In the genomic region with DNA sequence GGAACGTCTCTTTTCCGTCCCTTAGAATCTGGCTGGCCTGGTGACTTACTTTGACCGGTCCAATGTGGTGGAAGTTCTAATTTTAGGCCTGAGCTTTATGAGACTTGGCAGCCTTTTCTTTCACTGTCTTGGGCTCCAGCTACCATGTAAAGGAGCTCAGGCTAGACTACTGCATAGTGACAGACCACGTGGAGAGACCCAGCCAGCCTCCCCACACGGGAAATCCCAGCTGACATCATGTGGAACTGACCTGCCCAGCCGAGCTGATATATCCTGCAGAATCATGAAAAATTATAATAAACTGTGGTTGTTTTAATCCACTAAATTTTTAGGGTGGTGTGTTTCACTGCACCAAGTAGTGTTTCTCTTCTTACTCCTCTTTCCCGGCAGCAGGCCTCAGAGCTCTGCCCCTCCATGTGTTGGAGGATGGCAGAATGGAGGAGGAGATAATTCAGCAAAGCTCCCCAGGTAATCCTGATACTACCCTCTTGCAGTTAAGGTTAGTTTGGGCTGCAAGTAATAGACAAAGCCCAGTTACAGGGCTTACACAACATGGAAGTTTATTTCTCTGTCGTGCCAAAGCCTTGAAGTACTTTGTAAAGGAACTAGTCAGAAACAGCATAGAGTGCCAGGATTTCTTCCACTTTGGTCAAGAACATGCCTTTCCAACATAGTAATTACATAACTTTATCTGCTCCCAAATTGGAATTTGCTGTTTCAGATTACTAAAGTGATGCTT, we compare ENCODE assay signal across 1 cellular context.
TF ChIP-seq lines count a peak whose summit lies in the region.

No MANE protein-coding gene starts in this region.

TF ChIP-seq in K562, 482 proteins besides CTCF, POLR2A, EP300 and RAD21 (continued from another document):
- no peak for TF ChIP-seq ZNF592 (IDR thresholded peaks at IDR 0.05)
- no peak for TF ChIP-seq NR2C2 (CRISPR knock-in tag; IDR thresholded peaks at IDR 0.05)
- TF ChIP-seq NR2C2 (tag; IDR thresholded peaks at IDR 0.05), result no peak
